8 cellular contexts compared by ENCODE assay signal in the genomic region with DNA sequence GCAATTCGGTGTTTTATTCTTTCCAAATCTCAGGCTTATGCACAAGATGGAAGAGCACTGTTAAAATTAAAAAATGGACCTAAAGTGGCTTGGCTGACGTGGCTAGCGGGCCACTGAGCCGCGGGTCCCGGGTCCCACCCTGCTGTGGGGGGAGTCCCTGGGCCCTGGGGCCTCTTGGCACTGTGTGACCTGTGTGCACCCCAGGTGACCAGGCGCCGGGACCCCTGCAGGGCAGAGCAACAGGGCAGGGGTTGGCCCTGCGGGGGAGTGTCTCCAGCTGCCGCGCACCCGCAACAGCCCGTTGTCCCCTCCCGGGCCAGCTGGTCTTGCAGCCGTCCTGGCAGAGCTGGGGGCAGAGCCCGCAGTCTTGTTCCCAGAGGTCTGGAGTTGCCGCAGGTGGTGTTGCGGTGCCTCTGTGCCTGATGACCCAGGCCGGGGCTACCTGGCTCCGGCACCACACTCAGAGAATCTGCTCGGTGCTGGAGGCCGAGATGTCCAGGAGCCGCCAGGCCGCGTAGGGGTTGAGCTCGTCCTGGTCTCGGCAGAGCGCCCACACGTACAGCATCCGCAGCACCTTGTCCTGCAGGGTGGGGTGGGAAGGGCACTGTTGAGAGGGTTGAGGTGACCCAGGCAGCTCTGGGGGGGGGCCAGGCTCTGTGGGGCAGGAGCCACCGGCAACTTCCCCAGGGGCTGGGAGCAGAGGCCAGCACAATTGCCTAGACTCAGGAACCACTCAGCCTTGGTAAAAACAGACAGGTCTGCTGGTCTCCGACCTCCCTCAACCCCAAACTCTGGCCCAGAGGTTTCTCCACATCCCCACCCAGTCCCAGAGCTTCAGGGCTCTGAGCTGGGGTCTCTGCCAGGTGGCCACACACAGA. TPM values are rescaled to one million over a fixed set of nuclear protein-coding genes. Genes with fewer than 3 reads are reported as not detected.
A peak's percentile ranks its signal among the peaks of the same experiment; 100 is the strongest.
DNase-seq lines count a peak whose midpoint lies in the region; ATAC-seq and TF ChIP-seq lines count a peak whose summit lies in the region.

No MANE protein-coding gene starts in this region.

- peak in 1 of 3 experiments; percentile 2 for TF ChIP-seq CTCF in testis (IDR thresholded peaks at IDR 0.05)
- no peak for TF ChIP-seq CTCF in GM20000 (IDR thresholded peaks at IDR 0.05; ENCODE audit: extremely low read depth, missing control alignments)

- peaks cover 51% of the 10 kb centered on the region for H3K4me1 ChIP-seq in testis

- TF ChIP-seq POLR2A in testis (IDR thresholded peaks at IDR 0.05), result no peak

- DNase-seq in activated T-cell treated with anti-CD3 and anti-CD28 coated beads, Interleukin-2, amount 50 U/mL, for 72 hours, result no peak
- no peak for DNase-seq in activated T-cell treated with anti-CD3 and anti-CD28 coated beads, Interleukin-2, amount 50 U/mL, for 48 hours
- DNase-seq in activated T-helper 2 cell treated with anti-CD3 and anti-CD28 coated beads, Interferon-gamma antibody, Interleukin-2, Interleukin-4, amounts not matched to agents 10 μg/mL and 5 μg/mL and 100 μg/mL, durations not matched to agents 14 hours and 24 hours and 36 hours (ENCODE audit: low spot score), result no peak
- peak; percentile 50 for DNase-seq in left lobe of liver (ENCODE audit: low spot score)
- no peak for DNase-seq in testis
- no peak for DNase-seq in NCI-H510A (lab: John Stamatoyannopoulos, UW)
- no peak for DNase-seq in GM20000 (ENCODE audit: low spot score)

- no peaks in the 10 kb centered on the region for H3K36me3 Mint-ChIP-seq in activated T-cell treated with anti-CD3 and anti-CD28 coated beads, Interleukin-2, amount 50 U/mL, for 72 hours (ENCODE audit: insufficient read depth in 2 of 2)
- peaks cover 21% of the 10 kb centered on the region for H3K36me3 Mint-ChIP-seq in activated T-helper 2 cell treated with anti-CD3 and anti-CD28 coated beads, Interferon-gamma antibody, Interleukin-2, Interleukin-4, amounts not matched to agents 10 μg/mL and 5 μg/mL and 100 μg/mL, durations not matched to agents 14 hours and 24 hours and 36 hours (ENCODE audit: low read depth)

- no peaks in the 10 kb centered on the region for H3K36me3 ChIP-seq in testis (ENCODE audit: low read depth, missing control alignments)

- no peak overlapping the region for H3K27ac Mint-ChIP-seq in activated T-cell treated with anti-CD3 and anti-CD28 coated beads, Interleukin-2, amount 50 U/mL, for 72 hours
- H3K27ac Mint-ChIP-seq in activated T-helper 2 cell treated with anti-CD3 and anti-CD28 coated beads, Interferon-gamma antibody, Interleukin-2, Interleukin-4, amounts not matched to agents 10 μg/mL and 5 μg/mL and 100 μg/mL, durations not matched to agents 14 hours and 24 hours and 36 hours, result no peak overlapping the region

- H3K27ac ChIP-seq in testis, result peak overlapping the region; percentile 66 to 74

- H3K27me3 Mint-ChIP-seq in activated T-cell treated with anti-CD3 and anti-CD28 coated beads, Interleukin-2, amount 50 U/mL, for 72 hours (ENCODE audit: low read depth), result no peaks in the 10 kb centered on the region
- H3K27me3 Mint-ChIP-seq in activated T-helper 2 cell treated with anti-CD3 and anti-CD28 coated beads, Interferon-gamma antibody, Interleukin-2, Interleukin-4, amounts not matched to agents 10 μg/mL and 5 μg/mL and 100 μg/mL, durations not matched to agents 14 hours and 24 hours and 36 hours (ENCODE audit: low read depth), result no peaks in the 10 kb centered on the region

- H3K9me3 ChIP-seq in testis, result no peaks in the 10 kb centered on the region

- H3K4me1 Mint-ChIP-seq in activated T-cell treated with anti-CD3 and anti-CD28 coated beads, Interleukin-2, amount 50 U/mL, for 72 hours (ENCODE audit: low read depth), result peaks cover 16% of the 10 kb centered on the region
- H3K4me1 Mint-ChIP-seq in activated T-helper 2 cell treated with anti-CD3 and anti-CD28 coated beads, Interferon-gamma antibody, Interleukin-2, Interleukin-4, amounts not matched to agents 10 μg/mL and 5 μg/mL and 100 μg/mL, durations not matched to agents 14 hours and 24 hours and 36 hours (ENCODE audit: low read depth), result peaks cover 12% of the 10 kb centered on the region

- WGBS in testis, 2 donors, result 44 to 51% methylated on average over 11 to 32 of the region's 32 CpGs

- peak overlapping the region; percentile 59 to 82 for H3K4me3 Mint-ChIP-seq in activated T-cell treated with anti-CD3 and anti-CD28 coated beads, Interleukin-2, amount 50 U/mL, for 72 hours
- peak overlapping the region; percentile 64 for H3K4me3 Mint-ChIP-seq in activated T-helper 2 cell treated with anti-CD3 and anti-CD28 coated beads, Interferon-gamma antibody, Interleukin-2, Interleukin-4, amounts not matched to agents 10 μg/mL and 5 μg/mL and 100 μg/mL, durations not matched to agents 14 hours and 24 hours and 36 hours (ENCODE audit: low read depth)

- no peak overlapping the region for H3K4me3 ChIP-seq in testis

- H3K9me3 Mint-ChIP-seq in activated T-cell treated with anti-CD3 and anti-CD28 coated beads, Interleukin-2, amount 50 U/mL, for 72 hours, result no peaks in the 10 kb centered on the region
- no peaks in the 10 kb centered on the region for H3K9me3 Mint-ChIP-seq in activated T-helper 2 cell treated with anti-CD3 and anti-CD28 coated beads, Interferon-gamma antibody, Interleukin-2, Interleukin-4, amounts not matched to agents 10 μg/mL and 5 μg/mL and 100 μg/mL, durations not matched to agents 14 hours and 24 hours and 36 hours

- ATAC-seq in activated T-cell treated with anti-CD3 and anti-CD28 coated beads, Interleukin-2, amount 50 U/mL, for 72 hours (replicated peaks in 1 of 2), result no peak
- ATAC-seq in left lobe of liver, result no peak
- ATAC-seq in GM18511 (IDR thresholded peaks at IDR 0.05; ENCODE audit: unreplicated experiment), result no peak

- intact Hi-C loops in activated T-helper 2 cell treated with anti-CD3 and anti-CD28 coated beads, Interferon-gamma antibody, Interleukin-2, Interleukin-4, amounts not matched to agents 10 μg/mL and 5 μg/mL and 100 μg/mL, durations not matched to agents 14 hours and 24 hours and 36 hours (cut with micrococcal nuclease), result no loop called here
- intact Hi-C loops in testis (cut with DNase I; ENCODE audit: low total_unique reads), result no loop called here

- H3K27me3 ChIP-seq in testis, result no peaks in the 10 kb centered on the region

RNA-seq across cellular contexts. Expression of a gene that starts 1.0 kb away (rescaled TPM):
- total RNA-seq in activated T-cell treated with anti-CD3 and anti-CD28 coated beads, Interleukin-2, amount 50 U/mL, for 72 hours, result under 1 TPM; 0.50 to 0.63 TPM
- total RNA-seq in activated T-helper 2 cell treated with anti-CD3 and anti-CD28 coated beads, Interferon-gamma antibody, Interleukin-2, Interleukin-4, amounts not matched to agents 10 μg/mL and 5 μg/mL and 100 μg/mL, durations not matched to agents 14 hours and 24 hours and 36 hours, result 0.50 and 0.53 TPM in 2 replicates
- total RNA-seq in left lobe of liver (not detected), testis (10 to 100 TPM; 40.1 to 67.2 TPM)
- polyA plus RNA-seq in testis (ENCODE audit: insufficient read depth, low read depth, low replicate concordance), result 19.4 TPM

RNA-seq across cellular contexts. Expression of a gene that starts 6.8 kb away (rescaled TPM):
- total RNA-seq in activated T-cell treated with anti-CD3 and anti-CD28 coated beads, Interleukin-2, amount 50 U/mL, for 72 hours, result 10 to 100 TPM; 23.7 to 25.5 TPM
- 18.4 and 19.5 TPM in 2 replicates for total RNA-seq in activated T-helper 2 cell treated with anti-CD3 and anti-CD28 coated beads, Interferon-gamma antibody, Interleukin-2, Interleukin-4, amounts not matched to agents 10 μg/mL and 5 μg/mL and 100 μg/mL, durations not matched to agents 14 hours and 24 hours and 36 hours
- 4.1 TPM for total RNA-seq in left lobe of liver
- total RNA-seq in testis, result 10 to 100 TPM; 72.5 to 88.6 TPM
- polyA plus RNA-seq in testis (ENCODE audit: insufficient read depth, low read depth, low replicate concordance), result 51.9 TPM

RNA-seq across cellular contexts. Expression of a gene that starts 12.3 kb away (rescaled TPM):
- total RNA-seq in activated T-cell treated with anti-CD3 and anti-CD28 coated beads, Interleukin-2, amount 50 U/mL, for 72 hours, result 1 to 10 TPM; 7.4 to 9.7 TPM
- total RNA-seq in activated T-helper 2 cell treated with anti-CD3 and anti-CD28 coated beads, Interferon-gamma antibody, Interleukin-2, Interleukin-4, amounts not matched to agents 10 μg/mL and 5 μg/mL and 100 μg/mL, durations not matched to agents 14 hours and 24 hours and 36 hours, result 6.3 TPM in 2 replicates
- total RNA-seq in left lobe of liver (3.4 TPM), testis (1 to 10 TPM in 1 of 2 donors, not detected in 1; 2.2 TPM)
- polyA plus RNA-seq in testis (ENCODE audit: insufficient read depth, low read depth, low replicate concordance), result 1.2 TPM

RNA-seq across cellular contexts. Expression of a gene that starts 16.5 kb away (rescaled TPM):
- 100 to 1,000 TPM in 1 of 2 donors, 10 to 100 TPM in 1; 91.2 to 112 TPM for total RNA-seq in activated T-cell treated with anti-CD3 and anti-CD28 coated beads, Interleukin-2, amount 50 U/mL, for 72 hours
- total RNA-seq in activated T-helper 2 cell treated with anti-CD3 and anti-CD28 coated beads, Interferon-gamma antibody, Interleukin-2, Interleukin-4, amounts not matched to agents 10 μg/mL and 5 μg/mL and 100 μg/mL, durations not matched to agents 14 hours and 24 hours and 36 hours, result 79.2 and 90.2 TPM in 2 replicates
- total RNA-seq in left lobe of liver (33.5 TPM), testis (10 to 100 TPM; 68.0 to 71.2 TPM)
- 33.8 TPM for polyA plus RNA-seq in testis (ENCODE audit: insufficient read depth, low read depth, low replicate concordance)

RNA-seq across cellular contexts. Expression of a gene that starts 23.3 kb away (rescaled TPM):
- 10 to 100 TPM; 40.2 to 40.3 TPM for total RNA-seq in activated T-cell treated with anti-CD3 and anti-CD28 coated beads, Interleukin-2, amount 50 U/mL, for 72 hours
- total RNA-seq in activated T-helper 2 cell treated with anti-CD3 and anti-CD28 coated beads, Interferon-gamma antibody, Interleukin-2, Interleukin-4, amounts not matched to agents 10 μg/mL and 5 μg/mL and 100 μg/mL, durations not matched to agents 14 hours and 24 hours and 36 hours, result 43.0 and 44.6 TPM in 2 replicates
- total RNA-seq in left lobe of liver (20.8 TPM), testis (10 to 100 TPM; 30.6 to 44.0 TPM)
- 34.8 TPM for polyA plus RNA-seq in testis (ENCODE audit: insufficient read depth, low read depth, low replicate concordance)

Comparison
In these comparisons a context has a peak if more than half of its experiments do, and no peak if none do; other contexts are left out.
1. RNA of a gene that starts 1.0 kb away (total RNA-seq): 40.1 to 67.2 TPM in testis; 0.50 to 0.63 TPM in activated T-cell treated with anti-CD3 and anti-CD28 coated beads, Interleukin-2, amount 50 U/mL, for 72 hours, 0.50 to 0.53 TPM in activated T-helper 2 cell treated with anti-CD3 and anti-CD28 coated beads, Interferon-gamma antibody, Interleukin-2, Interleukin-4, amounts not matched to agents 10 μg/mL and 5 μg/mL and 100 μg/mL, durations not matched to agents 14 hours and 24 hours and 36 hours and not detected in left lobe of liver (single experiment); every median in the first group is over 10 times any median in the second.